8 cellular contexts compared by ENCODE assay signal in the genomic region with DNA sequence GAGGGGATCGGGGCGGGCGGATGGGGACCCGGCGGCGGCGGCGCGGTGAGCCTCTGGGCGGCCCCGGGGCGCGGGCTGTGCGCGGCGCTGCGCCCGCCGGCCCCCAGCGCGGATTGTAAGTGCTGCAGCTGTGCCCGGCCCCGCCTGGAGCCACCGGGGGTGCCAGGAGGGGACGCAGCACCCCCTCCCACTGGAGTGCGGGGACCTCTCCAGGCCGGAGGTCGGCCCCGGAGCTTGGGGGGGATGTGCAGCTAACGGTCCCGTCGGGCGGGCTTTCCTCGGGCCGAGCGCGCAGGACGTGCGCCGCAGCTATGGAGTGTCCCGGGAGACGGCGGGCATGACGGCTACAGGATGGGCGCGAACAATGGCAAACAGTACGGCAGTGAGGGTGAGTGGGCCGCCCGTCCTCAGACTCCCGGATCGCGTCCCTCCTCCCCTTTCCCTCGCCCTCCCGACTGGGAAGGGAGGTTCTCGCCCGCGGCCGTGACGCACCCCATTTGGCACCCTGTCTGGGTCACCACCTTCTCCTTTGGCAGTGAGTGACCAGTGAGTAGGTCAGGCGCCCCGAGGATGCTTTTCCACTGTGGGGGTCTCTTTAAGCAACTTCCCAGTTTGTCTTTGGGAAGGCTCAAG. TPM values are rescaled to one million over a fixed set of nuclear protein-coding genes. Genes with fewer than 3 reads are reported as not detected.
DNase-seq lines count a peak whose midpoint lies in the region; ATAC-seq, FAIRE-seq and TF ChIP-seq lines count a peak whose summit lies in the region.

No MANE protein-coding gene starts in this region.

- intact Hi-C loops in activated CD4-positive, alpha-beta memory T cell treated with anti-CD3 and anti-CD28 coated beads for 36 hours (cut with micrococcal nuclease), result no loop called here

- H4K20me1 ChIP-seq in astrocyte (ENCODE audit: insufficient read depth, low read length), result peaks cover 17% of the 10 kb centered on the region

- DNase-seq in astrocyte (ENCODE audit: low read depth) (peak; percentile 31), NCI-H146 (lab: John Stamatoyannopoulos, UW) (no peak), NCI-H146 treated with DMSO at 0.1 percent for 48 hours (lab: John Stamatoyannopoulos, UW; ENCODE audit: unreplicated experiment) (no peak)
- DNase-seq in activated CD4-positive, alpha-beta memory T cell treated with anti-CD3 and anti-CD28 coated beads for 36 hours, result no peak

- H3K4me2 ChIP-seq in astrocyte (ENCODE audit: low read length) (peak overlapping the region; percentile 100), skeletal muscle satellite cell (ENCODE audit: low read length) (peak overlapping the region; percentile 87)

- peak overlapping the region; percentile 82 for H3K27ac ChIP-seq in astrocyte (ENCODE audit: low read depth, low read length)

- CTCF ChIA-PET in activated CD4-positive, alpha-beta memory T cell treated with anti-CD3 and anti-CD28 coated beads for 36 hours (lab: Charles Lee), result no interaction called here

- no peak for FAIRE-seq in astrocyte (lab: Jason Lieb, UNC)

- H3K9me3 ChIP-seq in astrocyte (ENCODE audit: insufficient read depth, low read depth, low read length) (no peaks in the 10 kb centered on the region), iPS-18c (ENCODE audit: control insufficient read depth, insufficient read depth, low read length) (no peaks in the 10 kb centered on the region), skeletal muscle satellite cell (replicated peaks; ENCODE audit: low read length) (no peaks in the 10 kb centered on the region)

- H3K4me1 ChIP-seq in astrocyte (ENCODE audit: insufficient read depth, low read length) (peaks cover 6% of the 10 kb centered on the region), skeletal muscle satellite cell (ENCODE audit: control insufficient read depth, insufficient read depth, low read length) (peaks cover 8% of the 10 kb centered on the region)

- peak; percentile 32 for ATAC-seq in HG02588 (IDR thresholded peaks at IDR 0.05; ENCODE audit: unreplicated experiment)
- no peak for ATAC-seq in GM21447 (IDR thresholded peaks at IDR 0.05; ENCODE audit: unreplicated experiment)

- H3K27ac Mint-ChIP-seq in astrocyte (ENCODE audit: unreplicated experiment), result peak overlapping the region; percentile 86
- H3K27ac Mint-ChIP-seq in activated CD4-positive, alpha-beta memory T cell treated with anti-CD3 and anti-CD28 coated beads for 36 hours, result no peak overlapping the region

- H3K36me3 Mint-ChIP-seq in astrocyte (ENCODE audit: low read depth, unreplicated experiment), result no peaks in the 10 kb centered on the region
- no peaks in the 10 kb centered on the region for H3K36me3 Mint-ChIP-seq in activated CD4-positive, alpha-beta memory T cell treated with anti-CD3 and anti-CD28 coated beads for 36 hours

- peaks cover 50% of the 10 kb centered on the region for H3K79me2 ChIP-seq in astrocyte (ENCODE audit: insufficient read depth, low read length)

- H3K4me3 ChIP-seq in astrocyte (ENCODE audit: insufficient read depth, low read depth, low read length), result peak overlapping the region; percentile 89
- peak overlapping the region; percentile 87 for H3K4me3 ChIP-seq in iPS-18c (ENCODE audit: insufficient read depth, low read depth, low read length)
- peak overlapping the region; percentile 75 for H3K4me3 ChIP-seq in skeletal muscle satellite cell (ENCODE audit: low read length)

- H3K36me3 ChIP-seq in astrocyte (ENCODE audit: insufficient read depth, low read length) (no peaks in the 10 kb centered on the region), skeletal muscle satellite cell (ENCODE audit: insufficient read depth, low read length) (peaks cover 3% of the 10 kb centered on the region)

- H3K9ac ChIP-seq in astrocyte (ENCODE audit: low read length), result peak overlapping the region; percentile 84
- H3K9ac ChIP-seq in skeletal muscle satellite cell (ENCODE audit: low read depth, low read length), result peak overlapping the region; percentile 89

- no peaks in the 10 kb centered on the region for H3K9me3 Mint-ChIP-seq in astrocyte (ENCODE audit: unreplicated experiment)
- H3K9me3 Mint-ChIP-seq in activated CD4-positive, alpha-beta memory T cell treated with anti-CD3 and anti-CD28 coated beads for 36 hours, result no peaks in the 10 kb centered on the region

- H3K4me3 Mint-ChIP-seq in astrocyte (ENCODE audit: unreplicated experiment), result peak overlapping the region; percentile 93
- no peak overlapping the region for H3K4me3 Mint-ChIP-seq in activated CD4-positive, alpha-beta memory T cell treated with anti-CD3 and anti-CD28 coated beads for 36 hours

- H3K4me1 Mint-ChIP-seq in astrocyte (ENCODE audit: low read depth, unreplicated experiment), result peaks cover 17% of the 10 kb centered on the region
- H3K4me1 Mint-ChIP-seq in activated CD4-positive, alpha-beta memory T cell treated with anti-CD3 and anti-CD28 coated beads for 36 hours (ENCODE audit: low read depth), result no peaks in the 10 kb centered on the region

- H2AFZ ChIP-seq in astrocyte (ENCODE audit: low read depth, low read length), result peak overlapping the region; percentile 99

- POLR2A ChIA-PET in activated CD4-positive, alpha-beta memory T cell treated with anti-CD3 and anti-CD28 coated beads for 36 hours (lab: Charles Lee), result no interaction called here

- H3K27me3 Mint-ChIP-seq in astrocyte (ENCODE audit: low read depth, unreplicated experiment), result no peaks in the 10 kb centered on the region
- H3K27me3 Mint-ChIP-seq in activated CD4-positive, alpha-beta memory T cell treated with anti-CD3 and anti-CD28 coated beads for 36 hours, result peaks cover 25% of the 10 kb centered on the region

- H3K27me3 ChIP-seq in astrocyte (ENCODE audit: insufficient read depth, low read length) (no peaks in the 10 kb centered on the region), skeletal muscle satellite cell (ENCODE audit: control insufficient read depth, insufficient read depth, low read length) (peaks cover 2% of the 10 kb centered on the region)

- no peak for TF ChIP-seq CTCF in astrocyte (IDR thresholded peaks at IDR 0.05; ENCODE audit: insufficient read depth, low read depth, low read length)

RNA-seq across cellular contexts. Expression of a gene that starts 0.5 kb away (rescaled TPM):
- 21.0 and 22.4 TPM in 2 replicates for total RNA-seq in astrocyte
- 3.5 and 4.8 TPM in 2 replicates for total RNA-seq in skeletal muscle satellite cell (2012; rRNA removed)
- not detected for total RNA-seq in activated CD4-positive, alpha-beta memory T cell treated with anti-CD3 and anti-CD28 coated beads for 36 hours

Comparison
In these comparisons a context has a peak if more than half of its experiments do, and no peak if none do; other contexts are left out.
1. RNA of a gene that starts 0.5 kb away (total RNA-seq): 21.0 to 22.4 TPM in astrocyte; not detected in activated CD4-positive, alpha-beta memory T cell treated with anti-CD3 and anti-CD28 coated beads for 36 hours; every median in the first group is over 10 times any median in the second.
2. Peak in every context shown above with its lines, with median percentiles within 50 percentile points of each other: H3K4me3 ChIP-seq.